In genomic region chr18:26091047-26091630, GRCh38 we compare ENCODE assay signal across 8 cellular contexts. TPM values are rescaled to one million over a fixed set of nuclear protein-coding genes. Genes with fewer than 3 reads are reported as not detected.
DNase-seq lines count a peak whose midpoint lies in the region; ATAC-seq, FAIRE-seq and TF ChIP-seq lines count a peak whose summit lies in the region.

No MANE protein-coding gene starts in this region.

- 2% methylated on average over 27 of the region's 29 CpGs for WGBS in mesenchymal stem cell

- H3K4me3 ChIP-seq in PC-9 (peak overlapping the region; percentile 73), mesenchymal stem cell (ENCODE audit: insufficient read depth in 1 of 2, low read depth in 1 of 2, low read length in 2 of 2) (peak overlapping the region; percentile 94 to 95), upper lobe of right lung (peak overlapping the region; percentile 91)

- H2AFZ ChIP-seq in PC-9 = peak overlapping the region; percentile 91
- H2AFZ ChIP-seq in mesenchymal stem cell (ENCODE audit: low read depth, low read length) = peak overlapping the region; percentile 69

- H2BK5ac ChIP-seq in mesenchymal stem cell (ENCODE audit: low read depth, low read length, poor library complexity, severe bottlenecking) = peak overlapping the region; percentile 91

- H4K20me1 ChIP-seq in PC-9 (ENCODE audit: insufficient read depth) = peaks cover 12% of the 10 kb centered on the region

- peak overlapping the region; percentile 41 to 96 for H3K18ac ChIP-seq in mesenchymal stem cell (ENCODE audit: low read depth in 1 of 2, low read length in 2 of 2)

- H3K14ac ChIP-seq in mesenchymal stem cell (ENCODE audit: low read length in 2 of 2) = no peak overlapping the region

- H2BK12ac ChIP-seq in mesenchymal stem cell (ENCODE audit: low read length in 2 of 2) = peak overlapping the region; percentile 23 to 89

- H3K9ac ChIP-seq in mesenchymal stem cell (ENCODE audit: low read length) = peak overlapping the region; percentile 97

- POLR2A ChIA-PET in PC-9 (lab: Charles Lee; ENCODE audit: unreplicated experiment) = interaction anchor here (0.6 kb wide), 1 partner anchor 554 kb away, joined by 3 read pairs; no protein-coding TSS in a partner anchor

- BruUV-seq in PC-9 (replicated peaks; lab: Mats Ljungman, UMichigan) = TSS peak; percentile 95

- H4K91ac ChIP-seq in mesenchymal stem cell (ENCODE audit: low read length) = peak overlapping the region; percentile 89

- H3K27ac ChIP-seq in PC-9 = peak overlapping the region; percentile 60
- peak overlapping the region; percentile 97 for H3K27ac ChIP-seq in cingulate gyrus (ENCODE audit: low read depth, low read length)
- H3K27ac ChIP-seq in mesenchymal stem cell (ENCODE audit: low read length, poor library complexity, severe bottlenecking) = peak overlapping the region; percentile 100
- H3K27ac ChIP-seq in upper lobe of right lung = peak overlapping the region; percentile 96

- no peaks in the 10 kb centered on the region for H3F3A ChIP-seq in PC-9 (ENCODE audit: insufficient read depth, low read depth)

- no peaks in the 10 kb centered on the region for H3K36me3 ChIP-seq in PC-9 (ENCODE audit: low read depth)
- H3K36me3 ChIP-seq in mesenchymal stem cell (ENCODE audit: control insufficient read depth in 1 of 2, insufficient read depth in 2 of 2, low read depth in 1 of 2, low read length in 2 of 2) = peaks cover 4 to 12% of the 10 kb centered on the region in 2 experiments
- H3K36me3 ChIP-seq in upper lobe of right lung = peaks cover 12% of the 10 kb centered on the region

- peak; percentile 95 for FAIRE-seq in GM19239 (lab: Jason Lieb, UNC)

- CTCF ChIA-PET in PC-9 (lab: Charles Lee) = no interaction called here

- peak overlapping the region; percentile 89 for H3K4me2 ChIP-seq in PC-9
- H3K4me2 ChIP-seq in mesenchymal stem cell (ENCODE audit: low read length, poor library complexity, severe bottlenecking) = peak overlapping the region; percentile 73

- H3K23ac ChIP-seq in mesenchymal stem cell (ENCODE audit: low read length in 2 of 2) = no peak overlapping the region

- TF ChIP-seq CTCF in PC-9 (conservative IDR thresholded peaks at IDR 0.05) = no peak
- no peak for TF ChIP-seq CTCF in upper lobe of right lung (IDR thresholded peaks at IDR 0.05)

- peak overlapping the region; percentile 19 to 98 for H3K4ac ChIP-seq in mesenchymal stem cell (ENCODE audit: low read depth in 1 of 2, low read length in 2 of 2)

- H3K9me3 ChIP-seq in PC-9 (ENCODE audit: insufficient read depth, low read depth) = no peaks in the 10 kb centered on the region
- H3K9me3 ChIP-seq in mesenchymal stem cell (ENCODE audit: control insufficient read depth, low read length) = no peaks in the 10 kb centered on the region
- no peaks in the 10 kb centered on the region for H3K9me3 ChIP-seq in upper lobe of right lung

- peak overlapping the region; percentile 79 for H2BK120ac ChIP-seq in mesenchymal stem cell (ENCODE audit: low read depth, low read length)

- intact Hi-C loops in PC-9 (cut with micrococcal nuclease; ENCODE audit: unreplicated experiment) = loop anchor here (5.0 kb wide), 1 partner anchor 456 kb away; the partner anchor contains the start of gene KCTD1
- intact Hi-C loops in upper lobe of right lung (cut with DNase I) = no loop called here

- peaks cover 40% of the 10 kb centered on the region for H3K79me2 ChIP-seq in PC-9 (ENCODE audit: low read depth)

- no peak overlapping the region for H2AK5ac ChIP-seq in mesenchymal stem cell (ENCODE audit: low read length, severe bottlenecking)

- H3K27me3 ChIP-seq in PC-9 (ENCODE audit: insufficient read depth, low read depth) = no peaks in the 10 kb centered on the region
- no peaks in the 10 kb centered on the region for H3K27me3 ChIP-seq in mesenchymal stem cell (ENCODE audit: control insufficient read depth in 1 of 2, insufficient read depth in 1 of 2, low read length in 2 of 2)
- no peaks in the 10 kb centered on the region for H3K27me3 ChIP-seq in upper lobe of right lung

- H3K4me1 ChIP-seq in PC-9 (replicated peaks; ENCODE audit: insufficient read depth) = peaks cover 12% of the 10 kb centered on the region; the same call in 1 of the 2 replicates
- no peaks in the 10 kb centered on the region for H3K4me1 ChIP-seq in mesenchymal stem cell (ENCODE audit: control insufficient read depth, insufficient read depth, low read depth, low read length)
- peaks cover 20% of the 10 kb centered on the region for H3K4me1 ChIP-seq in upper lobe of right lung

- H4K8ac ChIP-seq in mesenchymal stem cell (ENCODE audit: low read length) = peak overlapping the region; percentile 98

- ATAC-seq in HG03159 (IDR thresholded peaks at IDR 0.05; ENCODE audit: unreplicated experiment) = peak; percentile 46
- peak; percentile 71 for ATAC-seq in upper lobe of right lung

- peak; percentile 79 for DNase-seq in COLO668 (lab: John Stamatoyannopoulos, UW; ENCODE audit: unreplicated experiment)
- DNase-seq in GM19239 (ENCODE audit: insufficient read length, low spot score) = peak; percentile 31
- peak in 1 of 2 experiments; percentile 37 for DNase-seq in PC-9
- DNase-seq in mesenchymal stem cell = peak; percentile 92
- no peak for DNase-seq in upper lobe of right lung
- DNase-seq in COR-L47 (lab: John Stamatoyannopoulos, UW) = no peak

- H3K9me2 ChIP-seq in PC-9 (ENCODE audit: insufficient read depth) = no peaks in the 10 kb centered on the region

- no peaks in the 10 kb centered on the region for H3K79me1 ChIP-seq in mesenchymal stem cell (replicated peaks; ENCODE audit: low read length, poor library complexity, severe bottlenecking)

- peak overlapping the region; percentile 69 for H2BK15ac ChIP-seq in mesenchymal stem cell (ENCODE audit: low read depth, poor library complexity, severe bottlenecking)

RNA-seq across cellular contexts. Expression of gene SS18, which starts 0.7 kb away (rescaled TPM):
- 35.4 and 52.2 TPM in 2 replicates for total RNA-seq in PC-9 (2021)
- polyA plus RNA-seq in mesenchymal stem cell (2013, experiment 1 of 2) = 75.8 TPM
- polyA plus RNA-seq in mesenchymal stem cell (2013, experiment 2 of 2) = 74.4 TPM
- 60.0 TPM for total RNA-seq in upper lobe of right lung

RNA-seq across cellular contexts. Expression of gene PSMA8, which starts 42.5 kb away (rescaled TPM):
- total RNA-seq in PC-9 (2021) (not detected in 2 replicates), upper lobe of right lung (not detected)
- not detected for polyA plus RNA-seq in mesenchymal stem cell (2013, experiment 1 of 2)
- polyA plus RNA-seq in mesenchymal stem cell (2013, experiment 2 of 2) = not detected

Comparison
In these comparisons a context has a peak if more than half of its experiments do, and no peak if none do; other contexts are left out.
1. DNase-seq: peak in COLO668 (single experiment), GM19239 (single experiment) and mesenchymal stem cell (single experiment); none in upper lobe of right lung (single experiment) and COR-L47 (single experiment).
2. Peak in every context shown above with its lines, with median percentiles within 50 percentile points of each other: H3K27ac ChIP-seq and H3K4me3 ChIP-seq.